ENCODE assay signal across 8 cellular contexts in the genomic region with DNA sequence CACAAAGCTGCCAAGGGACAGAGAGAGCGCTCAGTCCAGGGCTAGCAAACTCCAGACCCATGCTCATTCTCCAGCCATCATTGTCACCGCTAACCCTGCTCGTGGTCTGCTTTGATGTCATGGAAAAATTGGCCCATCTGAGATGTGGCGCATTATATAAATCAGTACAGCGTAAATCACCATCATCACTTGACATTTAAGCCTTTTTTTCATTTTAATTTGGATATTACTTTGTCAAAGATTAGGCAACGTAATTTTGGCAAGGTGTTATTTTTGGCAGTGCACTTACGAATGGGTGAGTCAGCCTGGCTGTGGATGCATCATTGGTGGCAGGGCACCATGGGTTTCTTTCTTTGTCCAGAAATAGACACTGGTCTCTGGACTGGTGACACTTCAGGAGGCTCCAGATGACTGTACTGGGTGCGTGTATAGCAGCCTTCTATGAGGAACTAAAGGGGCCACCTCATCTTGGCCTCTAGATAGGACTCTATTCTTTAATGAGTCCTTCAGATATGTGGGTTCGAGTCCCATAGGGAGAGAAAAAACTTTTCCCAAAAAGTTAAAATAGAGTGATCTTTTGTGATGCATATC.
DNase-seq lines count a peak whose midpoint lies in the region; ATAC-seq and TF ChIP-seq lines count a peak whose summit lies in the region.

No MANE protein-coding gene starts in this region.

- peaks cover 12% of the 10 kb centered on the region for H3K36me3 Mint-ChIP-seq in activated naive CD8-positive, alpha-beta T cell treated with anti-CD3 and anti-CD28 coated beads, Interleukin-2, amount 50 U/mL, for 24 hours (ENCODE audit: low read depth)
- peaks cover 18% of the 10 kb centered on the region for H3K36me3 Mint-ChIP-seq in activated naive CD8-positive, alpha-beta T cell treated with anti-CD3 and anti-CD28 coated beads for 36 hours

- ATAC-seq in activated naive CD8-positive, alpha-beta T cell treated with anti-CD3 and anti-CD28 coated beads, Interleukin-2, amount 50 U/mL, for 24 hours = peak; percentile 92
- peak; percentile 71 for ATAC-seq in HG03108 (IDR thresholded peaks at IDR 0.05; ENCODE audit: unreplicated experiment)

- no peak overlapping the region for H3K4me3 ChIP-seq in vagina

- no peak for TF ChIP-seq CTCF in VCaP (conservative IDR thresholded peaks at IDR 0.05)
- TF ChIP-seq CTCF in vagina (IDR thresholded peaks at IDR 0.05) = no peak

- H3K27ac ChIP-seq in VCaP = peak overlapping the region; percentile 52; the same call in 1 of the 2 replicates
- no peak overlapping the region for H3K27ac ChIP-seq in vagina

- no peak overlapping the region for H3K4me3 Mint-ChIP-seq in activated naive CD8-positive, alpha-beta T cell treated with anti-CD3 and anti-CD28 coated beads, Interleukin-2, amount 50 U/mL, for 24 hours
- no peak overlapping the region for H3K4me3 Mint-ChIP-seq in activated naive CD8-positive, alpha-beta T cell treated with anti-CD3 and anti-CD28 coated beads for 36 hours

- TF ChIP-seq POLR2A in erythroblast (IDR thresholded peaks at IDR 0.05; ENCODE audit: low read length) = no peak
- TF ChIP-seq POLR2A in vagina (IDR thresholded peaks at IDR 0.05) = no peak

- no peaks in the 10 kb centered on the region for H3K36me3 ChIP-seq in vagina

- no peak for DNase-seq in activated naive CD8-positive, alpha-beta T cell treated with anti-CD3 and anti-CD28 coated beads, Interleukin-2, amount 50 U/mL, for 24 hours
- DNase-seq in activated naive CD8-positive, alpha-beta T cell treated with anti-CD3 and anti-CD28 coated beads for 36 hours = no peak
- DNase-seq in stromal cell of bone marrow (ENCODE audit: low read depth) = peak; percentile 38
- no peak for DNase-seq in erythroblast (lab: John Stamatoyannopoulos, UW)
- DNase-seq in activated CD4-positive, alpha-beta T cell treated with anti-CD3 and anti-CD28 coated beads for 4 hours = no peak
- DNase-seq in vagina (ENCODE audit: extremely low spot score in 2 of 2) = no peak

- H3K27ac Mint-ChIP-seq in activated naive CD8-positive, alpha-beta T cell treated with anti-CD3 and anti-CD28 coated beads, Interleukin-2, amount 50 U/mL, for 24 hours = peak overlapping the region; percentile 67
- no peak overlapping the region for H3K27ac Mint-ChIP-seq in activated naive CD8-positive, alpha-beta T cell treated with anti-CD3 and anti-CD28 coated beads for 36 hours

- H3K4me1 ChIP-seq in vagina = peaks cover 10% of the 10 kb centered on the region

- no peaks in the 10 kb centered on the region for H3K27me3 ChIP-seq in vagina

- no peaks in the 10 kb centered on the region for H3K27me3 Mint-ChIP-seq in activated naive CD8-positive, alpha-beta T cell treated with anti-CD3 and anti-CD28 coated beads, Interleukin-2, amount 50 U/mL, for 24 hours
- H3K27me3 Mint-ChIP-seq in activated naive CD8-positive, alpha-beta T cell treated with anti-CD3 and anti-CD28 coated beads for 36 hours = no peaks in the 10 kb centered on the region

- no peaks in the 10 kb centered on the region for H3K9me3 ChIP-seq in vagina

- no peaks in the 10 kb centered on the region for H3K9me3 Mint-ChIP-seq in activated naive CD8-positive, alpha-beta T cell treated with anti-CD3 and anti-CD28 coated beads, Interleukin-2, amount 50 U/mL, for 24 hours
- H3K9me3 Mint-ChIP-seq in activated naive CD8-positive, alpha-beta T cell treated with anti-CD3 and anti-CD28 coated beads for 36 hours = no peaks in the 10 kb centered on the region

- peaks cover 63% of the 10 kb centered on the region for H3K4me1 Mint-ChIP-seq in activated naive CD8-positive, alpha-beta T cell treated with anti-CD3 and anti-CD28 coated beads, Interleukin-2, amount 50 U/mL, for 24 hours
- H3K4me1 Mint-ChIP-seq in activated naive CD8-positive, alpha-beta T cell treated with anti-CD3 and anti-CD28 coated beads for 36 hours = peaks cover 40% of the 10 kb centered on the region

- intact Hi-C loops in vagina (cut with DNase I) = no loop called here
